In genomic region chr12:69036533-69036932, GRCh38 we compare ENCODE assay signal across 1 cellular context.
TF ChIP-seq lines count a peak whose summit lies in the region.

No MANE protein-coding gene starts in this region.

TF ChIP-seq in HepG2, 621 proteins besides CTCF, POLR2A, EP300 and RAD21:
- TF ChIP-seq ZNF773 (CRISPR knock-in tag; IDR thresholded peaks at IDR 0.05; ENCODE audit: borderline replicate concordance) (no peak), HNRNPH1 (optimal IDR thresholded peaks at IDR 0.05; ENCODE audit: low read depth, low read length) (no peak), ZNF703 (CRISPR knock-in tag; IDR thresholded peaks at IDR 0.05; ENCODE audit: borderline replicate concordance) (no peak), SMAD3 (CRISPR knock-in tag; IDR thresholded peaks at IDR 0.05) (no peak), KLF13 (CRISPR knock-in tag; IDR thresholded peaks at IDR 0.05) (no peak), ZNF354B (CRISPR knock-in tag; IDR thresholded peaks at IDR 0.05) (no peak), SP4 (CRISPR knock-in tag; IDR thresholded peaks at IDR 0.05) (no peak), NFE2L1 (CRISPR knock-in tag; IDR thresholded peaks at IDR 0.05; ENCODE audit: borderline replicate concordance) (no peak), NCOA1 (CRISPR knock-in tag; IDR thresholded peaks at IDR 0.05) (no peak), ZNF574 (CRISPR knock-in tag; IDR thresholded peaks at IDR 0.05) (no peak), ZNF281 (CRISPR knock-in tag; IDR thresholded peaks at IDR 0.05; ENCODE audit: borderline replicate concordance) (no peak), WIZ (CRISPR knock-in tag; IDR thresholded peaks at IDR 0.05) (no peak)
